ENCODE assay signal across 10 cellular contexts in the genomic region with DNA sequence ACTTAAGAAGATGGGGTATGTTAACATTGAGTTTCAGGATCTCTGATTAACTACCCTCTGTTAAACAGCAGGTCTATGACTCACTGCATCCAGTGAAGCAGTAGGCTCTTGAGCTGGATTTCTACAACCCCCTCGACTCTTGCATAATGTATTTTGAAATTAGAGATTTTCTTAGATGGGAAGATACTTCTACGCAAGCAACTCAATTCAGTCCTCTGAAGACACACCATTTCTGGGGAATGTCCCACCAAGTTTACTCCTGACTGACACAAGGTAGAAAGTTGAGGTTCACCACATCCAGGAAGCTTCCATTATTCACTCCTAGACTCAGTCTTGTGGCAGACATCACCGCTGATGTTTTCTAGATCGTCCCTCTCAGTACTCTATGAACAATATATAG. TPM values are rescaled to one million over a fixed set of nuclear protein-coding genes. Genes with fewer than 3 reads are reported as not detected.
DNase-seq lines count a peak whose midpoint lies in the region; ATAC-seq and TF ChIP-seq lines count a peak whose summit lies in the region.
"Had no signal": no experiment of that assay in that cellular context is flagged by ENCODE, and none has a peak within 500 bp of the region (broad histone marks: within the 10 kb centered on the region; RNA-seq: fewer than 3 reads in every experiment).

No MANE protein-coding gene starts in this region.

- no peak overlapping the region for H4K8ac ChIP-seq in trophoblast cell (ENCODE audit: low read depth, low read length)

- no peak overlapping the region for H3K4ac ChIP-seq in trophoblast cell (ENCODE audit: low read depth, low read length)

- H3K27me3 ChIP-seq in brain microvascular endothelial cell (replicated peaks): no peaks in the 10 kb centered on the region
- H3K27me3 ChIP-seq in trophoblast cell (ENCODE audit: insufficient read depth, low read length): no peaks in the 10 kb centered on the region
- H3K27me3 ChIP-seq: body of pancreas had no signal

- H3K14ac ChIP-seq in trophoblast cell (ENCODE audit: low read length): no peak overlapping the region

- no peaks in the 10 kb centered on the region for H3K9me3 ChIP-seq in trophoblast cell (ENCODE audit: insufficient read depth, low read depth, low read length)
- H3K9me3 ChIP-seq: body of pancreas had no signal

- H2BK12ac ChIP-seq in trophoblast cell (ENCODE audit: low read length): no peak overlapping the region

- H3K9ac ChIP-seq in trophoblast cell (ENCODE audit: low read length): no peak overlapping the region

- H3K4me3 ChIP-seq in brain microvascular endothelial cell (ENCODE audit: low read depth, low read length): no peak overlapping the region
- H3K4me3 ChIP-seq in trophoblast cell (ENCODE audit: low read depth, low read length): no peak overlapping the region
- H3K4me3 ChIP-seq: body of pancreas had no signal

- no peak overlapping the region for H2AK5ac ChIP-seq in trophoblast cell (ENCODE audit: low read length)

- H3K36me3 ChIP-seq in brain microvascular endothelial cell (replicated peaks) (no peaks in the 10 kb centered on the region), trophoblast cell (ENCODE audit: control insufficient read depth in 1 of 2, insufficient read depth in 2 of 2, low read length in 2 of 2) (no peaks in the 10 kb centered on the region)

- no peak overlapping the region for H3K4me2 ChIP-seq in trophoblast cell (ENCODE audit: low read length)

- no peak for TF ChIP-seq CTCF in brain microvascular endothelial cell (IDR thresholded peaks at IDR 0.05; ENCODE audit: low read depth, low read length, missing control alignments)

- in situ Hi-C loops in brain microvascular endothelial cell (cut with HindIII; ENCODE audit: low pct_ligation_motif_present, low sequenced_read_pairs): no loop called here

- no peak overlapping the region for H2BK120ac ChIP-seq in trophoblast cell (ENCODE audit: insufficient read depth, low read length, poor library complexity)

- DNase-seq in EH (ENCODE audit: low read depth): peak; percentile 16
- peak; percentile 70 for DNase-seq in NCI-H226
- peak; percentile 40 for DNase-seq in brain microvascular endothelial cell
- peak; percentile 44 to 46 for DNase-seq in trophoblast cell
- no peak for DNase-seq in NCI-H1436 (lab: John Stamatoyannopoulos, UW)
- DNase-seq in retina: no peak
- DNase-seq in iPS-NIHi7 (ENCODE audit: extremely low spot score): no peak
- DNase-seq: body of pancreas, NCI-H345 had no signal

- H2AFZ ChIP-seq in trophoblast cell (ENCODE audit: insufficient read depth, low read length, poor library complexity): no peak overlapping the region

- no peaks in the 10 kb centered on the region for H3K4me1 ChIP-seq in trophoblast cell (ENCODE audit: control insufficient read depth in 1 of 2, insufficient read depth in 2 of 2, low read length in 2 of 2)
- H3K4me1 ChIP-seq: body of pancreas had no signal

- no peak overlapping the region for H3K23ac ChIP-seq in trophoblast cell (ENCODE audit: low read length)

- no peak overlapping the region for H4K91ac ChIP-seq in trophoblast cell (ENCODE audit: low read depth, low read length)

- H3K27ac ChIP-seq in brain microvascular endothelial cell: no peak overlapping the region
- no peak overlapping the region for H3K27ac ChIP-seq in trophoblast cell (ENCODE audit: low read depth, low read length)
- H3K27ac ChIP-seq: body of pancreas had no signal

- H4K12ac ChIP-seq in trophoblast cell (ENCODE audit: low read depth, low read length): no peak overlapping the region

- no peak for ATAC-seq in GM18909 (IDR thresholded peaks at IDR 0.05; ENCODE audit: poor library complexity, unreplicated experiment)
- ATAC-seq: body of pancreas had no signal

- no peak overlapping the region for H3K18ac ChIP-seq in trophoblast cell (ENCODE audit: low read length)

- no CpG with 5 or more reads among the region's 4 CpGs for WGBS in trophoblast cell (ENCODE audit: extremely low coverage, insufficient coverage, insufficient read length)

- no peak overlapping the region for H2BK5ac ChIP-seq in trophoblast cell (ENCODE audit: low read depth, low read length, poor library complexity)

- no peaks in the 10 kb centered on the region for H3K79me2 ChIP-seq in trophoblast cell (ENCODE audit: control insufficient read depth, insufficient read depth, low read length, poor library complexity)

- H3K79me1 ChIP-seq in trophoblast cell (ENCODE audit: low read length): no peaks in the 10 kb centered on the region

RNA-seq across cellular contexts. Expression of gene PALLD, which starts 12.9 kb away (rescaled TPM):
- 202 and 210 TPM in 2 replicates for polyA plus RNA-seq in trophoblast cell (2013)

RNA-seq across cellular contexts. Expression of gene DDX60L, which starts 29.5 kb away (rescaled TPM):
- 1.3 and 1.4 TPM in 2 replicates for polyA plus RNA-seq in trophoblast cell (2013)

Comparison
In these comparisons a context has a peak if more than half of its experiments do, and no peak if none do; other contexts are left out.
1. DNase-seq: peak in EH (single experiment), NCI-H226 (single experiment), brain microvascular endothelial cell (single experiment) and trophoblast cell (2 of 2); none in NCI-H1436 (single experiment), retina (single experiment) and iPS-NIHi7 (single experiment).